In the genomic region with DNA sequence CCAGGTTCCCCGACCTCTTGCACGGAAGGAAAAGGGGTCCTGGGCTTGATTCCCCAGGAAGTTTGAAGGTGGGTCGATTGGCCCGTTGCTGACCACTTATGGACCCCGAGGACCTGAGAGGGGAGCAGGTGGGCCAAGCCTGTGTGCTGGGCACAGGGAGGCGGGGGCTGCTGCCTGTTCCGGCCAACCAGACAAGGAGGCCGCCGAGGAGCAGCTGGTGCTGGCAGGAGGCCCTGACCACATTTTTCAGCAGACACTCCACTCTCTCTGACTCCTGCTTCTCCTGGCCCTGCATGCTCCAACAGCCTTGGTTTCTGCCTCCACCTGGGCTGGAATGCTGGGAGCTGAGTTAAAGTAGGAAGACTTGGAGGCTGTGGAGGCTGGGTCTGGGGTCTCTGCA, we compare ENCODE assay signal across 20 cellular contexts. TPM values are rescaled to one million over a fixed set of nuclear protein-coding genes. Genes with fewer than 3 reads are reported as not detected.
"Had no signal": no experiment of that assay in that cellular context is flagged by ENCODE, and none has a peak within 500 bp of the region (broad histone marks: within the 10 kb centered on the region; RNA-seq: fewer than 3 reads in every experiment).

No MANE protein-coding gene starts in this region.

- H3K4me1 Mint-ChIP-seq: activated naive CD4-positive, alpha-beta T cell treated with anti-CD3 and anti-CD28 coated beads, Interleukin-2, amount 50 U/mL, for 24 hours had no signal

- H3K27me3 Mint-ChIP-seq: activated naive CD4-positive, alpha-beta T cell treated with anti-CD3 and anti-CD28 coated beads, Interleukin-2, amount 50 U/mL, for 24 hours had no signal

- H3K27ac Mint-ChIP-seq: activated CD8-positive, alpha-beta T cell treated with anti-CD3 and anti-CD28 coated beads, Interleukin-2, amount 10 ng/mL, durations not matched to agents 7 days and 5 days; activated naive CD4-positive, alpha-beta T cell treated with anti-CD3 and anti-CD28 coated beads, Interleukin-2, amount 50 U/mL, for 24 hours; T-helper 2 cell treated with Interferon-gamma antibody and Interleukin-4, amounts not matched to agents 5 μg/mL and 100 μg/mL, for 36 hours had no signal

- H3K36me3 Mint-ChIP-seq: activated naive CD4-positive, alpha-beta T cell treated with anti-CD3 and anti-CD28 coated beads, Interleukin-2, amount 50 U/mL, for 24 hours had no signal

- DNase-seq: activated CD4-positive, alpha-beta T cell treated with anti-CD3 and anti-CD28 coated beads for 48 hours; activated CD4-positive, alpha-beta T cell treated with anti-CD3 and anti-CD28 coated beads, Interleukin-2, amount 50 U/mL, for 4 hours; activated CD4-positive, CD25-positive, alpha-beta regulatory T cell treated with anti-CD3 and anti-CD28 coated beads, Interleukin-2, amount 50 U/mL, for 72 hours; activated CD8-positive, alpha-beta memory T cell treated with anti-CD3 and anti-CD28 coated beads, Interleukin-2, amount 50 U/mL, for 48 hours; activated CD8-positive, alpha-beta T cell treated with anti-CD3 and anti-CD28 coated beads, Interleukin-2, amount 10 ng/mL, durations not matched to agents 7 days and 5 days; activated naive CD4-positive, alpha-beta T cell; activated T-cell treated with anti-CD3 and anti-CD28 coated beads, Interleukin-2, amount 50 U/mL, for 1 hour; aorta; Kasumi-1; KBM-7; NCI-H1105 treated with DMSO at 0.1 percent for 48 hours; NCI-H1436 treated with DMSO at 0.1 percent for 48 hours; NCI-H1930; NCI-H2107; NCI-H510A treated with DMSO at 0.1 percent for 48 hours; NCI-H69 had no signal

- H3K4me3 Mint-ChIP-seq: activated CD8-positive, alpha-beta T cell treated with anti-CD3 and anti-CD28 coated beads, Interleukin-2, amount 10 ng/mL, durations not matched to agents 7 days and 5 days; activated naive CD4-positive, alpha-beta T cell treated with anti-CD3 and anti-CD28 coated beads, Interleukin-2, amount 50 U/mL, for 24 hours; T-helper 2 cell treated with Interferon-gamma antibody and Interleukin-4, amounts not matched to agents 5 μg/mL and 100 μg/mL, for 36 hours had no signal

- ATAC-seq: activated CD8-positive, alpha-beta T cell treated with anti-CD3 and anti-CD28 coated beads, Interleukin-2, amount 10 ng/mL, durations not matched to agents 7 days and 5 days had no signal

RNA-seq across cellular contexts. Expression of gene NOS1, which starts 42.8 kb away (rescaled TPM):
- total RNA-seq: activated CD8-positive, alpha-beta T cell treated with anti-CD3 and anti-CD28 coated beads, Interleukin-2, amount 10 ng/mL, durations not matched to agents 7 days and 5 days; RPMI7951; T-helper 1 cell treated with Interleukin-12 subunit alpha and Interleukin-12 subunit beta and Interleukin-4 antibody, amounts not matched to agents 30 ng/mL and 1 ng/mL, for 36 hours had no signal
